In genomic region chr12:98418357-98419075, GRCh38 we compare ENCODE assay signal across 8 cellular contexts.
DNase-seq lines count a peak whose midpoint lies in the region; ATAC-seq, FAIRE-seq and TF ChIP-seq lines count a peak whose summit lies in the region.

No MANE protein-coding gene starts in this region.

- no peaks in the 10 kb centered on the region for H3K9me3 ChIP-seq in A549
- H3K9me3 ChIP-seq in upper lobe of left lung, result no peaks in the 10 kb centered on the region

- peak overlapping the region; percentile 69 for H3K4me2 ChIP-seq in A549

- ATAC-seq in A549 (peak; percentile 68 to 85), GM19467 (IDR thresholded peaks at IDR 0.05; ENCODE audit: unreplicated experiment) (peak; percentile 75), HG03521 (IDR thresholded peaks at IDR 0.05; ENCODE audit: unreplicated experiment) (peak; percentile 69), upper lobe of left lung (ENCODE audit: low FRiP score in 2 of 2) (peak; percentile 92 to 95)

- TF ChIP-seq CTCF in A549 (IDR thresholded peaks at IDR 0.05), result no peak
- TF ChIP-seq CTCF in upper lobe of left lung (IDR thresholded peaks at IDR 0.05), result no peak

- peaks cover 34% of the 10 kb centered on the region for H3K4me1 ChIP-seq in A549
- peaks cover 17 to 31% (median 22%) of the 10 kb centered on the region in 4 donors for H3K4me1 ChIP-seq in upper lobe of left lung

- FAIRE-seq in A549 (lab: Jason Lieb, UNC) (no peak), GM12891 (lab: Jason Lieb, UNC) (no peak)

- peak overlapping the region; percentile 33 to 76; a peak in 4 of 6 replicates for H3K27ac ChIP-seq in A549
- H3K27ac ChIP-seq in upper lobe of left lung, result peak overlapping the region; percentile 50 to 80 (median 69)

- no peak for TF ChIP-seq RAD21 in A549 (conservative IDR thresholded peaks at IDR 0.05 in 1 of 2, IDR thresholded peaks at IDR 0.05 in 1 of 2)

- TF ChIP-seq POLR2A in A549 (IDR thresholded peaks at IDR 0.05; ENCODE audit: low read length) (no peak), upper lobe of left lung (IDR thresholded peaks at IDR 0.05) (no peak), GM12891 (IDR thresholded peaks at IDR 0.05; ENCODE audit: low read depth, low read length) (no peak)

- WGBS in A549 (ENCODE audit: missing lambda C conversion rate), result 12% methylated on average over 7 of the region's 7 CpGs
- WGBS in upper lobe of left lung, 2 donors, result 29 to 42% methylated on average over 7 of the region's 7 CpGs

- H3K4me3 ChIP-seq in A549 (no peak overlapping the region), upper lobe of left lung (peak overlapping the region in 1 of 4 donors; percentile 6)

- POLR2A ChIA-PET in A549 (lab: Yijun Ruan, JAX), result interaction anchor here (0.8 to 1.8 kb wide), 3 partner anchors 21 to 97 kb away, joined by 3 to 5 read pairs (median 4); partner anchors contain the start of gene TMPO

- DNase-seq in A549 (ENCODE audit: low read depth in 1 of 2, low spot score in 1 of 2), result peak; percentile 55 to 86
- peak; percentile 90 for DNase-seq in amniotic stem cell (lab: John Stamatoyannopoulos, UW)
- peak; percentile 62 for DNase-seq in iPS-NIHi7 (ENCODE audit: extremely low spot score)
- peak; percentile 87 to 96 for DNase-seq in upper lobe of left lung
- DNase-seq in GM12891 (ENCODE audit: insufficient read length, low spot score), result no peak
- DNase-seq in 8988T, result no peak

- CTCF ChIA-PET in A549 (lab: Yijun Ruan, JAX), result interaction anchor here (1.0 to 5.0 kb wide), 17 partner anchors 8 to 581 kb away, joined by 3 to 26 read pairs (median 7); partner anchors contain the start of gene TMPO

- TF ChIP-seq EP300 in A549 (IDR thresholded peaks at IDR 0.05), result no peak
- TF ChIP-seq EP300 in upper lobe of left lung (IDR thresholded peaks at IDR 0.05), result peak in 2 of 4 donors; percentile 14 to 23

- H3K27me3 ChIP-seq in upper lobe of left lung, result no peaks in the 10 kb centered on the region

- H3K36me3 ChIP-seq in upper lobe of left lung, result no peaks in the 10 kb centered on the region

TF ChIP-seq in A549, 52 proteins besides CTCF, POLR2A, EP300 and RAD21:
- TF ChIP-seq EHF (CRISPR knock-in tag; IDR thresholded peaks at IDR 0.05) (no peak), KDM5A (IDR thresholded peaks at IDR 0.05) (no peak), JUNB (IDR thresholded peaks at IDR 0.05) (no peak), RCOR1 (IDR thresholded peaks at IDR 0.05; ENCODE audit: low read depth, low read length) (no peak), FOSB (CRISPR knock-in tag; IDR thresholded peaks at IDR 0.05) (no peak), HOXB5 (CRISPR knock-in tag; IDR thresholded peaks at IDR 0.05) (no peak), ZFP36 (IDR thresholded peaks at IDR 0.05; ENCODE audit: borderline replicate concordance, partially characterized antibody) (no peak), TFCP2L1 (CRISPR knock-in tag; IDR thresholded peaks at IDR 0.05) (no peak), CHD4 (IDR thresholded peaks at IDR 0.05; ENCODE audit: borderline replicate concordance) (no peak), MAFK (IDR thresholded peaks at IDR 0.05; ENCODE audit: partially characterized antibody) (no peak), CBX8 (IDR thresholded peaks at IDR 0.05) (no peak)
- TF ChIP-seq, protein P1, sequence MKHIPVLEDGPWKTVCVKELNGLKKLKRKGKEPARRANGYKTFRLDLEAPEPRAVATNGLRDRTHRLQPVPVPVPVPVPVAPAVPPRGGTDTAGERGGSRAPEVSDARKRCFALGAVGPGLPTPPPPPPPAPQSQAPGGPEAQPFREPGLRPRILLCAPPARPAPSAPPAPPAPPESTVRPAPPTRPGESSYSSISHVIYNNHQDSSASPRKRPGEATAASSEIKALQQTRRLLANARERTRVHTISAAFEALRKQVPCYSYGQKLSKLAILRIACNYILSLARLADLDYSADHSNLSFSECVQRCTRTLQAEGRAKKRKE (CRISPR knock-in tag; IDR thresholded peaks at IDR 0.05; ENCODE audit: low read depth), result no peak
- TF ChIP-seq, protein P2, sequence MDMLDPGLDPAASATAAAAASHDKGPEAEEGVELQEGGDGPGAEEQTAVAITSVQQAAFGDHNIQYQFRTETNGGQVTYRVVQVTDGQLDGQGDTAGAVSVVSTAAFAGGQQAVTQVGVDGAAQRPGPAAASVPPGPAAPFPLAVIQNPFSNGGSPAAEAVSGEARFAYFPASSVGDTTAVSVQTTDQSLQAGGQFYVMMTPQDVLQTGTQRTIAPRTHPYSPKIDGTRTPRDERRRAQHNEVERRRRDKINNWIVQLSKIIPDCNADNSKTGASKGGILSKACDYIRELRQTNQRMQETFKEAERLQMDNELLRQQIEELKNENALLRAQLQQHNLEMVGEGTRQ (IDR thresholded peaks at IDR 0.05), result no peak
- TF ChIP-seq, protein P3, sequence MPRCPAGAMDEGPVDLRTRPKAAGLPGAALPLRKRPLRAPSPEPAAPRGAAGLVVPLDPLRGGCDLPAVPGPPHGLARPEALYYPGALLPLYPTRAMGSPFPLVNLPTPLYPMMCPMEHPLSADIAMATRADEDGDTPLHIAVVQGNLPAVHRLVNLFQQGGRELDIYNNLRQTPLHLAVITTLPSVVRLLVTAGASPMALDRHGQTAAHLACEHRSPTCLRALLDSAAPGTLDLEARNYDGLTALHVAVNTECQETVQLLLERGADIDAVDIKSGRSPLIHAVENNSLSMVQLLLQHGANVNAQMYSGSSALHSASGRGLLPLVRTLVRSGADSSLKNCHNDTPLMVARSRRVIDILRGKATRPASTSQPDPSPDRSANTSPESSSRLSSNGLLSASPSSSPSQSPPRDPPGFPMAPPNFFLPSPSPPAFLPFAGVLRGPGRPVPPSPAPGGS (IDR thresholded peaks at IDR 0.05), result no peak
- TF ChIP-seq, protein P4, sequence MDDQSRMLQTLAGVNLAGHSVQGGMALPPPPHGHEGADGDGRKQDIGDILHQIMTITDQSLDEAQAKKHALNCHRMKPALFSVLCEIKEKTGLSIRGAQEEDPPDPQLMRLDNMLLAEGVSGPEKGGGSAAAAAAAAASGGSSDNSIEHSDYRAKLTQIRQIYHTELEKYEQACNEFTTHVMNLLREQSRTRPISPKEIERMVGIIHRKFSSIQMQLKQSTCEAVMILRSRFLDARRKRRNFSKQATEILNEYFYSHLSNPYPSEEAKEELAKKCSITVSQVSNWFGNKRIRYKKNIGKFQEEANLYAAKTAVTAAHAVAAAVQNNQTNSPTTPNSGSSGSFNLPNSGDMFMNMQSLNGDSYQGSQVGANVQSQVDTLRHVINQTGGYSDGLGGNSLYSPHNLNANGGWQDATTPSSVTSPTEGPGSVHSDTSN (IDR thresholded peaks at IDR 0.05), result no peak

TF ChIP-seq in GM12891, 5 proteins besides CTCF, POLR2A, EP300 and RAD21:
- no peak for TF ChIP-seq PAX5 (IDR thresholded peaks at IDR 0.05; ENCODE audit: insufficient read depth, low read length, severe bottlenecking)
- TF ChIP-seq SPI1 (IDR thresholded peaks at IDR 0.05; ENCODE audit: low read depth, low read length), result no peak

Comparison
In these comparisons a context has a peak if more than half of its experiments do, and no peak if none do; other contexts are left out.
1. DNase-seq: peak in A549 (2 of 2), amniotic stem cell (single experiment), iPS-NIHi7 (single experiment) and upper lobe of left lung (2 of 2); none in GM12891 (single experiment) and 8988T (single experiment).
2. Peak in every context shown above with its lines, with median percentiles within 50 percentile points of each other: ATAC-seq.